Comparison of ENCODE assay signal across 1 cellular context in genomic region chr20:62624719-62625455, GRCh38.
TF ChIP-seq lines count a peak whose summit lies in the region.

No MANE protein-coding gene starts in this region.

TF ChIP-seq in K562, 482 proteins besides CTCF, POLR2A, EP300 and RAD21:
- no peak for TF ChIP-seq CREB3 (tag; conservative IDR thresholded peaks at IDR 0.05; ENCODE audit: low read depth)
- TF ChIP-seq CEBPG (CRISPR knock-in tag; IDR thresholded peaks at IDR 0.05) = 0 out of 2 replicates have a peak, but pooled peaks have one; percentile 4
- TF ChIP-seq CEBPG (tag; conservative IDR thresholded peaks at IDR 0.05 in 1 of 2, IDR thresholded peaks at IDR 0.05 in 1 of 2) = no peak
- 0 out of 2 replicates have a peak, but pooled peaks have one; percentile 5 for TF ChIP-seq FOXP1 (CRISPR knock-in tag; IDR thresholded peaks at IDR 0.05)
